Comparison of ENCODE assay signal across 8 cellular contexts in the genomic region with DNA sequence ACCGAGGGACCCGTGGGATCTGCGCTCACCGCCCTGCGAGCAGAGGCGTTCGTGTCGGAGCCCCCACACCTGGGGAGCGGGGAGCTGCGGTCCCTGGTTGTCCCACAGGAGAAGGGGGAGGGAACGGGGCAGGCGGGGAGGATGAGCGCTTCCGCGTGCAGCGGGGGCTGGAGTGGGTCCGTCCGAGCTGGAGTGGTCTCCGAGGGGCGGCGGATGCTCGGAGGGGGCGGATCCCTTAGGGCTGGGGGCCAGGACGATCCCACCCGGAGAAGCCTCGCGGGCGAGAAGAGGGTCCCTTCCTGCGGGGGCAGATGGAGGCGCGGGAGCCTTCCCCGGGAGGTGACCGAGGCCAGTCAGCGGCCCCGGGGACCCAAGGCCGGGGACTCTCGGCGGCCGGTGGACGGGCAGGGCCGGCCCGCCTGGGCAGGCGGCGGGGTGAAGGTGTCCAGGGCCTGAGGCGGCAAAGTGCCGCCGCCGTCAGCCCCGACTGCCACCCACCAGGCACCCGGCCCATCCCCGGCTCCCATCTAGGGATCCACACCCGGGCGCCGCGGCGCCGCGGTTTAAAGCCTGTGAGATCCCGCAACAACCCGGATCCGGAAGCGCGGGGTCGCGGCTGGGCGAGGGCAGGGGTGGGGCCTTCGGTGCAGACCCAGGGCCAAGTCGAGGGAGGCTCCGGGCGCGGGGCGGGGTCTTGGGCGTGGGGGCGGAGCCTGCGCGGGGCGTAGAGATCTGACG. TPM values are rescaled to one million over a fixed set of nuclear protein-coding genes. Genes with fewer than 3 reads are reported as not detected.
DNase-seq lines count a peak whose midpoint lies in the region; ATAC-seq and TF ChIP-seq lines count a peak whose summit lies in the region.

No MANE protein-coding gene starts in this region.

- ATAC-seq in GM19351 (IDR thresholded peaks at IDR 0.05; ENCODE audit: unreplicated experiment): peak; percentile 94
- peak; percentile 99 to 100 for ATAC-seq in activated naive CD4-positive, alpha-beta T cell treated with anti-CD3 and anti-CD28 coated beads, Interleukin-2, amount 50 U/mL, for 72 hours
- peak; percentile 97 for ATAC-seq in Right ventricle myocardium inferior
- ATAC-seq in thoracic aorta (ENCODE audit: insufficient number of reproducible peaks, low FRiP score, low read depth): peak; percentile 26

- TF ChIP-seq CTCF in osteocyte (IDR thresholded peaks at IDR 0.05): no peak
- TF ChIP-seq CTCF in thoracic aorta (IDR thresholded peaks at IDR 0.05): no peak

- peaks cover 11% of the 10 kb centered on the region for H3K4me1 ChIP-seq in SJSA1 (replicated peaks)
- peaks cover 9 to 15% of the 10 kb centered on the region in 2 donors for H3K4me1 ChIP-seq in thoracic aorta (ENCODE audit: control insufficient read depth in 1 of 2, low read depth in 2 of 2)

- H3K9me3 Mint-ChIP-seq in activated naive CD4-positive, alpha-beta T cell treated with anti-CD3 and anti-CD28 coated beads, Interleukin-2, amount 50 U/mL, for 72 hours: no peaks in the 10 kb centered on the region
- H3K9me3 Mint-ChIP-seq in osteocyte (ENCODE audit: unreplicated experiment): no peaks in the 10 kb centered on the region

- intact Hi-C loops in Right ventricle myocardium inferior (cut with DNase I): loop anchor here (5.0 kb wide), 1 partner anchor 50 kb away; a partner anchor contains a TSS

- peaks cover 23% of the 10 kb centered on the region for H3K4me1 Mint-ChIP-seq in osteocyte (ENCODE audit: unreplicated experiment)

- in situ Hi-C loops in KBM-7 (cut with MboI; ENCODE audit: low pct_unique_long_range_greater_than_20kb, low sequenced_read_pairs): no loop called here

- H3K4me3 ChIP-seq in SJSA1: peak overlapping the region; percentile 56
- H3K4me3 ChIP-seq in thoracic aorta: peak overlapping the region; percentile 83

- H3K9me3 ChIP-seq in SJSA1 (replicated peaks) (no peaks in the 10 kb centered on the region), thoracic aorta (no peaks in the 10 kb centered on the region)

- H3K27ac ChIP-seq in SJSA1: no peak overlapping the region
- H3K27ac ChIP-seq in thoracic aorta: peak overlapping the region; percentile 25 to 50

- peak overlapping the region; percentile 74 for H3K4me3 Mint-ChIP-seq in osteocyte (ENCODE audit: unreplicated experiment)

- H3K36me3 ChIP-seq in SJSA1: peaks cover 3% of the 10 kb centered on the region; the same call in 1 of the 2 replicates
- H3K36me3 ChIP-seq in thoracic aorta: peaks cover 11% of the 10 kb centered on the region

- H3K27ac Mint-ChIP-seq in activated naive CD4-positive, alpha-beta T cell treated with anti-CD3 and anti-CD28 coated beads, Interleukin-2, amount 50 U/mL, for 72 hours: peak overlapping the region; percentile 9 to 85
- H3K27ac Mint-ChIP-seq in osteocyte (ENCODE audit: unreplicated experiment): peak overlapping the region; percentile 47

- peaks cover 23% of the 10 kb centered on the region for H3K27me3 Mint-ChIP-seq in osteocyte (ENCODE audit: unreplicated experiment)

- H3K27me3 ChIP-seq in SJSA1 (replicated peaks): peaks cover 8% of the 10 kb centered on the region; the same call in 1 of the 2 replicates
- no peaks in the 10 kb centered on the region for H3K27me3 ChIP-seq in thoracic aorta (replicated peaks; ENCODE audit: insufficient read depth)

- DNase-seq in AG08396 (ENCODE audit: low spot score): peak; percentile 97
- peak; percentile 75 for DNase-seq in KBM-7
- DNase-seq in SJSA1 (ENCODE audit: low read depth in 1 of 2, low spot score in 2 of 2): peak; percentile 25 to 79
- peak; percentile 87 to 96 for DNase-seq in activated naive CD4-positive, alpha-beta T cell treated with anti-CD3 and anti-CD28 coated beads, Interleukin-2, amount 50 U/mL, for 72 hours (ENCODE audit: low spot score in 2 of 2)
- peak; percentile 95 for DNase-seq in Right ventricle myocardium inferior (ENCODE audit: missing footprints)
- DNase-seq in osteocyte (ENCODE audit: extremely low spot score, unreplicated experiment): no peak
- DNase-seq in thoracic aorta (ENCODE audit: low spot score): peak; percentile 40

- peaks cover 6 to 11% of the 10 kb centered on the region in 2 donors for H3K36me3 Mint-ChIP-seq in activated naive CD4-positive, alpha-beta T cell treated with anti-CD3 and anti-CD28 coated beads, Interleukin-2, amount 50 U/mL, for 72 hours
- H3K36me3 Mint-ChIP-seq in osteocyte (ENCODE audit: unreplicated experiment): peaks cover 5% of the 10 kb centered on the region

RNA-seq across cellular contexts. Expression of a gene that starts 5.3 kb away (rescaled TPM):
- total RNA-seq in SJSA1 (2014; rRNA removed; shearing (Covaris generic)): not detected in 2 replicates
- not detected for total RNA-seq in activated naive CD4-positive, alpha-beta T cell treated with anti-CD3 and anti-CD28 coated beads, Interleukin-2, amount 50 U/mL, for 72 hours
- total RNA-seq in Right ventricle myocardium inferior (not detected), osteocyte (not detected in 2 replicates), thoracic aorta (not detected)

RNA-seq across cellular contexts. Expression of a gene that starts 25.6 kb away (rescaled TPM):
- total RNA-seq in SJSA1 (2014; rRNA removed; shearing (Covaris generic)): not detected in 2 replicates
- 1 to 10 TPM; 1.0 to 2.7 TPM for total RNA-seq in activated naive CD4-positive, alpha-beta T cell treated with anti-CD3 and anti-CD28 coated beads, Interleukin-2, amount 50 U/mL, for 72 hours
- 13.0 TPM for total RNA-seq in Right ventricle myocardium inferior
- 0.73 and 1.3 TPM in 2 replicates for total RNA-seq in osteocyte
- total RNA-seq in thoracic aorta: 1 to 10 TPM; 2.6 to 4.6 TPM

RNA-seq across cellular contexts. Expression of a gene that starts 49.3 kb away (rescaled TPM):
- total RNA-seq in SJSA1 (2014; rRNA removed; shearing (Covaris generic)): 46.4 and 70.8 TPM in 2 replicates
- 10 to 100 TPM; 26.8 to 33.9 TPM for total RNA-seq in activated naive CD4-positive, alpha-beta T cell treated with anti-CD3 and anti-CD28 coated beads, Interleukin-2, amount 50 U/mL, for 72 hours
- 54.5 TPM for total RNA-seq in Right ventricle myocardium inferior
- 52.3 and 59.5 TPM in 2 replicates for total RNA-seq in osteocyte
- 10 to 100 TPM; 36.0 to 38.2 TPM for total RNA-seq in thoracic aorta

Comparison
In these comparisons a context has a peak if more than half of its experiments do, and no peak if none do; other contexts are left out.
1. ATAC-seq: peak in every context shown above with its lines; median percentile 100 in activated naive CD4-positive, alpha-beta T cell treated with anti-CD3 and anti-CD28 coated beads, Interleukin-2, amount 50 U/mL, for 72 hours; 97 in Right ventricle myocardium inferior; 94 in GM19351; 26 in thoracic aorta.